8 cellular contexts compared by ENCODE assay signal in genomic region chr13:92187378-92187989, GRCh38.
DNase-seq lines count a peak whose midpoint lies in the region; ATAC-seq and TF ChIP-seq lines count a peak whose summit lies in the region.

No MANE protein-coding gene starts in this region.

- POLR2A ChIA-PET in activated CD4-positive, alpha-beta T cell treated with anti-CD3 and anti-CD28 coated beads, Interleukin-2, amount 10 ng/mL, durations not matched to agents 7 days and 5 days (lab: Charles Lee) = no interaction called here

- peak; percentile 77 for TF ChIP-seq CTCF in CD14-positive monocyte (IDR thresholded peaks at IDR 0.05)
- peak; percentile 41 to 88 (median 68) for TF ChIP-seq CTCF in thyroid gland (IDR thresholded peaks at IDR 0.05)

- H3K36me3 Mint-ChIP-seq in CD14-positive monocyte = no peaks in the 10 kb centered on the region
- no peaks in the 10 kb centered on the region for H3K36me3 Mint-ChIP-seq in activated CD4-positive, alpha-beta T cell treated with anti-CD3 and anti-CD28 coated beads, Interleukin-2, amount 10 ng/mL, durations not matched to agents 7 days and 5 days (ENCODE audit: low read depth)

- no peak overlapping the region for H3K4me3 Mint-ChIP-seq in CD14-positive monocyte
- H3K4me3 Mint-ChIP-seq in activated CD4-positive, alpha-beta T cell treated with anti-CD3 and anti-CD28 coated beads, Interleukin-2, amount 10 ng/mL, durations not matched to agents 7 days and 5 days = no peak overlapping the region

- intact Hi-C loops in CD14-positive monocyte (cut with micrococcal nuclease) (no loop called here), thyroid gland (cut with DNase I) (no loop called here)

- H3K4me1 ChIP-seq in iPS DF 6.9 (ENCODE audit: control insufficient read depth, insufficient read depth, low read length) (no peaks in the 10 kb centered on the region), thyroid gland (no peaks in the 10 kb centered on the region)

- CTCF ChIA-PET in activated CD4-positive, alpha-beta T cell treated with anti-CD3 and anti-CD28 coated beads, Interleukin-2, amount 10 ng/mL, durations not matched to agents 7 days and 5 days (lab: Charles Lee) = interaction anchor here (1.4 kb wide), 1 partner anchor 10 kb away, joined by 4 read pairs; no protein-coding TSS in a partner anchor

- H3K9me3 ChIP-seq in iPS DF 6.9 (ENCODE audit: control insufficient read depth, insufficient read depth, low read length) = no peaks in the 10 kb centered on the region
- H3K9me3 ChIP-seq in thyroid gland = no peaks in the 10 kb centered on the region

- H3K36me3 ChIP-seq in iPS DF 6.9 (ENCODE audit: control insufficient read depth, insufficient read depth, low read length) (no peaks in the 10 kb centered on the region), thyroid gland (no peaks in the 10 kb centered on the region)

- no peak overlapping the region for H3K27ac Mint-ChIP-seq in CD14-positive monocyte
- no peak overlapping the region for H3K27ac Mint-ChIP-seq in activated CD4-positive, alpha-beta T cell treated with anti-CD3 and anti-CD28 coated beads, Interleukin-2, amount 10 ng/mL, durations not matched to agents 7 days and 5 days

- H3K27me3 Mint-ChIP-seq in CD14-positive monocyte (ENCODE audit: low read depth in 3 of 3) = no peaks in the 10 kb centered on the region
- no peaks in the 10 kb centered on the region for H3K27me3 Mint-ChIP-seq in activated CD4-positive, alpha-beta T cell treated with anti-CD3 and anti-CD28 coated beads, Interleukin-2, amount 10 ng/mL, durations not matched to agents 7 days and 5 days

- WGBS in iPS DF 6.9 (ENCODE audit: insufficient coverage, insufficient read length) = no CpG with 5 or more reads among the region's 1 CpG
- WGBS in thyroid gland, 2 donors = 5 to 8% methylated on average over 1 of the region's 1 CpG

- no peak overlapping the region for H3K4me3 ChIP-seq in iPS DF 6.9 (ENCODE audit: low read length)
- no peak overlapping the region for H3K4me3 ChIP-seq in thyroid gland (replicated peaks in 1 of 3)

- TF ChIP-seq POLR2A in thyroid gland (IDR thresholded peaks at IDR 0.05) = no peak

- no peak overlapping the region for H3K27ac ChIP-seq in iPS DF 6.9 (ENCODE audit: low read length)
- H3K27ac ChIP-seq in thyroid gland = no peak overlapping the region

- H3K27me3 ChIP-seq in iPS DF 6.9 (ENCODE audit: control insufficient read depth, insufficient read depth, low read length) (no peaks in the 10 kb centered on the region), thyroid gland (no peaks in the 10 kb centered on the region)

- peak; percentile 75 for ATAC-seq in GM18498 (IDR thresholded peaks at IDR 0.05; ENCODE audit: unreplicated experiment)
- ATAC-seq in HG02840 (IDR thresholded peaks at IDR 0.05; ENCODE audit: low FRiP score, unreplicated experiment) = peak; percentile 58

- DNase-seq in CD14-positive monocyte (ENCODE audit: low spot score) (no peak), NCI-H146 (lab: John Stamatoyannopoulos, UW) (peak; percentile 60), iPS DF 6.9 (ENCODE audit: low read depth, low spot score) (peak; percentile 25), thyroid gland (no peak)
- peak; percentile 22 for DNase-seq in activated CD4-positive, alpha-beta T cell treated with anti-CD3 and anti-CD28 coated beads, Interleukin-2, amount 10 ng/mL, durations not matched to agents 7 days and 5 days
- no peak for DNase-seq in effector CD8-positive, alpha-beta T cell (lab: John Stamatoyannopoulos, UW)

- H3K4me1 Mint-ChIP-seq in CD14-positive monocyte = no peaks in the 10 kb centered on the region
- no peaks in the 10 kb centered on the region for H3K4me1 Mint-ChIP-seq in activated CD4-positive, alpha-beta T cell treated with anti-CD3 and anti-CD28 coated beads, Interleukin-2, amount 10 ng/mL, durations not matched to agents 7 days and 5 days

- peaks cover 0 to 3% (median 0%) of the 10 kb centered on the region in 7 donors for H3K9me3 Mint-ChIP-seq in CD14-positive monocyte
- no peaks in the 10 kb centered on the region for H3K9me3 Mint-ChIP-seq in activated CD4-positive, alpha-beta T cell treated with anti-CD3 and anti-CD28 coated beads, Interleukin-2, amount 10 ng/mL, durations not matched to agents 7 days and 5 days

Comparison
In these comparisons a context has a peak if more than half of its experiments do, and no peak if none do; other contexts are left out.
1. DNase-seq: peak in NCI-H146 (single experiment), activated CD4-positive, alpha-beta T cell treated with anti-CD3 and anti-CD28 coated beads, Interleukin-2, amount 10 ng/mL, durations not matched to agents 7 days and 5 days (single experiment) and iPS DF 6.9 (single experiment); none in CD14-positive monocyte (single experiment), thyroid gland (0 of 2) and effector CD8-positive, alpha-beta T cell (single experiment).